8 cellular contexts compared by ENCODE assay signal in the genomic region with DNA sequence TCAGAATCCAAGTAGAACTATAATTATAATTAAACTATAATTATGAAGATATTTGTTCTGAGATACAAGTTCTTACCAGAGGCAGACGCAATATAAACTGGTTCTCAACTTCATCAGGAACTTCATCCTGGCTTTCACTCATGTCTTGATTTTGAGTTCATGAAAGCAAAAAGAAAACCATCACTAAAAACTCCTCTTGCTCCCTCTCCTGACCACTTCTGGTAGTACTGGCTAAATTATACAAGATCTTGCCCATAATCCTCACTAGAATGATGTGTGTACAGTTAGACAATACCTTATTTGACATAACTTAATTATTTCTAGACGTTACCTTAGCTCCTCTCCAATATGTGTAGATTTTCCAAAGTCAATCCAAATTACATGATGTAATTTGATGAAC. TPM values are rescaled to one million over a fixed set of nuclear protein-coding genes. Genes with fewer than 3 reads are reported as not detected.
DNase-seq lines count a peak whose midpoint lies in the region; ATAC-seq lines count a peak whose summit lies in the region.

No MANE protein-coding gene starts in this region.

- no peaks in the 10 kb centered on the region for H3K4me1 Mint-ChIP-seq in naive B cell

- no peak overlapping the region for H3K4me3 Mint-ChIP-seq in naive B cell

- no peaks in the 10 kb centered on the region for H3K9me3 Mint-ChIP-seq in naive B cell

- no peaks in the 10 kb centered on the region for H3K36me3 Mint-ChIP-seq in naive B cell

- H3K27ac Mint-ChIP-seq in naive B cell = no peak overlapping the region

- DNase-seq in stimulated activated CD4-positive, alpha-beta T cell treated with anti-CD3 and anti-CD28 coated beads, Interleukin-2, amount 100 ng/mL, for 48 hours = peak; percentile 1 to 18
- no peak for DNase-seq in stimulated activated CD4-positive, alpha-beta T cell treated with anti-CD3 and anti-CD28 coated beads, Interleukin-1b, Interleukin-23, amount 100 ng/mL, for 48 hours
- DNase-seq in NOMO-1 treated with dmso at 0.1 percent for 144 hours (lab: John Stamatoyannopoulos, UW; ENCODE audit: unreplicated experiment) (peak; percentile 13), dedifferentiated amniotic fluid mesenchymal stem cell (ENCODE audit: extremely low spot score) (peak; percentile 54), naive B cell (peak; percentile 10), cortex of kidney (lab: John Stamatoyannopoulos, UW) (no peak)

- no peaks in the 10 kb centered on the region for H3K27me3 Mint-ChIP-seq in naive B cell

- ATAC-seq in HG03378 (IDR thresholded peaks at IDR 0.05; ENCODE audit: unreplicated experiment) = peak; percentile 58
- peak in 1 of 2 donors; percentile 49 for ATAC-seq in naive B cell (ENCODE audit: low read depth in 2 of 2)
- no peak for ATAC-seq in activated CD4-positive, CD25-positive, alpha-beta regulatory T cell treated with anti-CD3 and anti-CD28 coated beads, Interleukin-2, amount 50 U/mL, for 24 hours

RNA-seq across cellular contexts. Expression of a gene that starts 3.7 kb away (rescaled TPM):
- not detected for polyA plus RNA-seq in naive B cell (ENCODE audit: low read depth in 6 of 6)

Comparison
In these comparisons a context has a peak if more than half of its experiments do, and no peak if none do; other contexts are left out.
1. DNase-seq: peak in stimulated activated CD4-positive, alpha-beta T cell treated with anti-CD3 and anti-CD28 coated beads, Interleukin-2, amount 100 ng/mL, for 48 hours (2 of 2), NOMO-1 treated with dmso at 0.1 percent for 144 hours (single experiment), dedifferentiated amniotic fluid mesenchymal stem cell (single experiment) and naive B cell (single experiment); none in stimulated activated CD4-positive, alpha-beta T cell treated with anti-CD3 and anti-CD28 coated beads, Interleukin-1b, Interleukin-23, amount 100 ng/mL, for 48 hours (single experiment) and cortex of kidney (single experiment).